17 cellular contexts compared by ENCODE assay signal in the genomic region with DNA sequence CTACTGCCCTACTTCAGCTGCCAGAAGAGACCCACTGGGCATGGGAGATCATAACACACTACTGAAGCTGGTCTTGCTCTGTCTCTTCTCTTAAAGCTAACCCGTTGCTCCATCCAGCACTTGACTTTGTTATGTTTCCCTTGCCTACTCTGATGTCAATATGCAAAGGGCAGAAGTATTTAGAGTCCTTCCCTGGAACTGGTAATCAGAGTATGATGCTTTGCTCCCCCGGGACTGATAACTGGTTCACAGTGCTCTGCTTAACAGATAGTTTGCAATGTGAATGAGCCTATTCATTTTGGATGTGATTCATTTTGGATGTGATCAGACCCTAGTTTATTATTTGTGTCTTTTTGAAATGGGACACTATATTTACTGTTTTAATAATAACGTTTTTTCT. TPM values are rescaled to one million over a fixed set of nuclear protein-coding genes. Genes with fewer than 3 reads are reported as not detected.
DNase-seq lines count a peak whose midpoint lies in the region.
"Had no signal": no experiment of that assay in that cellular context is flagged by ENCODE, and none has a peak within 500 bp of the region (broad histone marks: within the 10 kb centered on the region; RNA-seq: fewer than 3 reads in every experiment).

No MANE protein-coding gene starts in this region.

- no peaks in the 10 kb centered on the region for H3K4me1 ChIP-seq in GM23248 (ENCODE audit: insufficient read depth)
- H3K4me1 ChIP-seq: BLaER1, HAP-1 had no signal

- H3K9me3 ChIP-seq in GM23248 (ENCODE audit: low read depth), result no peaks in the 10 kb centered on the region
- H3K9me3 ChIP-seq: BLaER1, HAP-1 had no signal

- H3K4me2 ChIP-seq in GM23248 (ENCODE audit: unreplicated experiment), result no peak overlapping the region
- H3K4me2 ChIP-seq: BLaER1 had no signal

- H2AFZ ChIP-seq in GM23248, result no peak overlapping the region

- no peak overlapping the region for H3K27ac ChIP-seq in GM23248
- H3K27ac ChIP-seq: 22Rv1, BLaER1 had no signal

- no peaks in the 10 kb centered on the region; the same call in 1 of the 2 replicates for H4K20me1 ChIP-seq in GM23248 (ENCODE audit: insufficient read depth)
- H4K20me1 ChIP-seq: BLaER1 had no signal

- no peaks in the 10 kb centered on the region for H3K79me2 ChIP-seq in GM23248 (ENCODE audit: insufficient read depth)

- in situ Hi-C loops in GM23248 (cut with MboI), result no loop called here

- 34 to 43% methylated on average over 3 of the region's 3 CpGs for WGBS in GM23248 (ENCODE audit: low coverage in 1 of 2, low lambda C conversion rate in 2 of 2, missing lambda C conversion rate in 2 of 2), 2 experiments

- H3F3A ChIP-seq in GM23248 (ENCODE audit: insufficient read depth), result no peaks in the 10 kb centered on the region

- H3K27me3 ChIP-seq in GM23248 (replicated peaks; ENCODE audit: insufficient read depth), result peaks cover 63% of the 10 kb centered on the region
- H3K27me3 ChIP-seq: BLaER1 had no signal

- H3K9ac ChIP-seq in GM23248, result no peak overlapping the region
- H3K9ac ChIP-seq: BLaER1 had no signal

- H3K4me3 ChIP-seq in GM23248, result no peak overlapping the region
- H3K4me3 ChIP-seq: BLaER1, GM12878, HAP-1 had no signal

- H3K36me3 ChIP-seq in GM23248 (ENCODE audit: low read depth), result no peaks in the 10 kb centered on the region
- H3K36me3 ChIP-seq: BLaER1, HAP-1 had no signal

- H3K9me2 ChIP-seq in GM23248 (ENCODE audit: insufficient read depth), result no peaks in the 10 kb centered on the region

- DNase-seq in DMS153 (lab: John Stamatoyannopoulos, UW) (peak; percentile 50), DMS153 treated with DMSO at 0.1 percent for 48 hours (lab: John Stamatoyannopoulos, UW; ENCODE audit: unreplicated experiment) (no peak), GM23248 (peak; percentile 6), NCI-H526 treated with DMSO at 0.1 percent for 48 hours (lab: John Stamatoyannopoulos, UW) (peak; percentile 34), hepatic stellate cell (ENCODE audit: low spot score) (peak; percentile 20), inferior parietal cortex (ENCODE audit: extremely low spot score) (no peak), cerebellar cortex (ENCODE audit: low spot score) (no peak)
- no peak for DNase-seq in activated CD4-positive, alpha-beta T cell treated with anti-CD3 and anti-CD28 coated beads for 1 hour
- DNase-seq: CD8-positive, alpha-beta memory T cell; DMS79; GOT3 had no signal

RNA-seq across cellular contexts. Expression of gene UCP1, which starts 12.3 kb away (rescaled TPM):
- total RNA-seq in GM23248 (2014; rRNA removed; shearing (Covaris generic)), result not detected in 2 replicates
- not detected in 2 replicates for polyA plus RNA-seq in GM23248 (2016; fragmentation: Nextera tagmentation; extraction: Ambion mirVana)
- total RNA-seq: A673; CD8-positive, alpha-beta memory T cell; G401; GM12878 had no signal
- polyA plus RNA-seq: CD8-positive, alpha-beta memory T cell; GM12878 had no signal

RNA-seq across cellular contexts. Expression of gene ELMOD2, which starts 57.1 kb away (rescaled TPM):
- total RNA-seq in GM23248 (2014; rRNA removed; shearing (Covaris generic)), result 24.0 and 35.8 TPM in 2 replicates
- polyA plus RNA-seq in GM23248 (2016; fragmentation: Nextera tagmentation; extraction: Ambion mirVana), result 25.0 and 30.5 TPM in 2 replicates

Comparison
In these comparisons a context has a peak if more than half of its experiments do, and no peak if none do; other contexts are left out.
1. DNase-seq: peak in DMS153 (single experiment), GM23248 (single experiment), NCI-H526 treated with DMSO at 0.1 percent for 48 hours (single experiment) and hepatic stellate cell (single experiment); none in DMS153 treated with DMSO at 0.1 percent for 48 hours (single experiment), activated CD4-positive, alpha-beta T cell treated with anti-CD3 and anti-CD28 coated beads for 1 hour (single experiment), inferior parietal cortex (single experiment) and cerebellar cortex (single experiment).